In the genomic region with DNA sequence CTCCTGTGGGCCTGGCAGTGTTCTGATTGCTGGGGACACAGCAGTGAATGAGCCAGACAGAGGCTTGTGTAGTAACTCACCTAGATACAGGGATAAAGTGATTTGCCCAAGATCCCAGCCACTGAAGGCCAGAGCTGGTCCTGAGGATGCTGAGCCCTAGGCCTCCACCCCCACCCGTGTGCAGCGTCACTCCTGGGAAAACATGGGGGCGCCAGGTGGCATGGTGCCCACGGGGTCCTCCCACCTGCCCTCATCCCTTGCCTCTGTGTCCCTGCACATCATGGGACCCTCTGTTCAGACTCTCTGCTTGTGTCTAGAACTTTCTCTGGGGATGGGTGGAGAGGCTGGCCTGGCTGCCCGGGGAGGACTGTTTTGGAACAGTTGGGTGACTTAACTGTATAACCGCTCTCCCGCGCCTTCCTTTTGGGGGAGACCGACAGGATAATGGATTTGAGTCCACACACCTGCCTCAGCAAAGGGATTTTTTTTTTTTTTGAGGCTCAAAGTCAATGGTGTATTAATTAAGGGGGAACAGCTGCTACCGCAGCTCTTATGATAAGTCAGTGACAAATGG, we compare ENCODE assay signal across 19 cellular contexts. TPM values are rescaled to one million over a fixed set of nuclear protein-coding genes. Genes with fewer than 3 reads are reported as not detected.
DNase-seq lines count a peak whose midpoint lies in the region; ATAC-seq and TF ChIP-seq lines count a peak whose summit lies in the region.
"Had no signal": no experiment of that assay in that cellular context is flagged by ENCODE, and none has a peak within 500 bp of the region (broad histone marks: within the 10 kb centered on the region; RNA-seq: fewer than 3 reads in every experiment).

No MANE protein-coding gene starts in this region.

- H3K27me3 Mint-ChIP-seq in activated T-cell treated with anti-CD3 and anti-CD28 coated beads, Interleukin-2, amount 50 U/mL, for 24 hours: peaks cover 10% of the 10 kb centered on the region

- H3K27ac ChIP-seq in A673 (ENCODE audit: low read depth, low read length, poor library complexity, severe bottlenecking) (peak overlapping the region; percentile 97), HUES48 (ENCODE audit: low read depth, low read length) (peak overlapping the region; percentile 81), SK-N-MC (peak overlapping the region; percentile 100), osteoblast (ENCODE audit: low read depth, low read length) (no peak overlapping the region)
- H3K27ac ChIP-seq: KMS-11, suprapubic skin had no signal

- H3K9ac ChIP-seq in HUES48 (ENCODE audit: low read depth, low read length): no peak overlapping the region
- peak overlapping the region; percentile 68 for H3K9ac ChIP-seq in SK-N-MC (ENCODE audit: insufficient read length)
- H3K9ac ChIP-seq: KMS-11 had no signal

- H3K4me1 ChIP-seq in A673 (ENCODE audit: insufficient read depth, low read length, poor library complexity, severe bottlenecking) (peaks cover 53% of the 10 kb centered on the region), HUES48 (ENCODE audit: control insufficient read depth, insufficient read depth, low read length) (peaks cover 33% of the 10 kb centered on the region), osteoblast (ENCODE audit: insufficient read depth, low read length) (peaks cover 27% of the 10 kb centered on the region)

- H3K36me3 ChIP-seq in A673 (ENCODE audit: insufficient read depth, low read length, poor library complexity, severe bottlenecking) (peaks cover 14% of the 10 kb centered on the region), HUES48 (ENCODE audit: control insufficient read depth, insufficient read depth, low read length) (peaks cover 20% of the 10 kb centered on the region), SK-N-MC (ENCODE audit: insufficient read depth, low read length) (peaks cover 13% of the 10 kb centered on the region), osteoblast (ENCODE audit: insufficient read depth, low read length) (peaks cover 18% of the 10 kb centered on the region)
- H3K36me3 ChIP-seq: ovary had no signal

- H3K36me3 Mint-ChIP-seq in activated T-cell treated with anti-CD3 and anti-CD28 coated beads, Interleukin-2, amount 50 U/mL, for 24 hours (ENCODE audit: low read depth): peaks cover 24% of the 10 kb centered on the region
- H3K36me3 Mint-ChIP-seq: naive B cell had no signal

- POLR2A ChIA-PET in A673 (lab: Charles Lee; ENCODE audit: low non-redundant PET): no interaction called here

- CTCF ChIA-PET in A673 (lab: Charles Lee): interaction anchor here (0.6 kb wide), 1 partner anchor 21 kb away, joined by 8 read pairs; no protein-coding TSS in a partner anchor

- H3K4me1 Mint-ChIP-seq in activated T-cell treated with anti-CD3 and anti-CD28 coated beads, Interleukin-2, amount 50 U/mL, for 24 hours (ENCODE audit: low read depth): peaks cover 11% of the 10 kb centered on the region

- no peak overlapping the region for H3K4me3 Mint-ChIP-seq in activated T-cell treated with anti-CD3 and anti-CD28 coated beads, Interleukin-2, amount 50 U/mL, for 24 hours
- H3K4me3 Mint-ChIP-seq: CD4-positive, alpha-beta memory T cell; naive B cell; T-helper 17 cell had no signal

- ATAC-seq in HG03139 (IDR thresholded peaks at IDR 0.05; ENCODE audit: unreplicated experiment): no peak

- H3K9me3 ChIP-seq in A673 (ENCODE audit: low read depth, low read length, poor library complexity, severe bottlenecking) (no peaks in the 10 kb centered on the region), HUES48 (ENCODE audit: control insufficient read depth, insufficient read depth, low read length) (no peaks in the 10 kb centered on the region), SK-N-MC (ENCODE audit: low read depth, low read length) (no peaks in the 10 kb centered on the region), osteoblast (ENCODE audit: low read depth, low read length) (no peaks in the 10 kb centered on the region)
- H3K9me3 ChIP-seq: ovary, suprapubic skin had no signal

- TF ChIP-seq CTCF in A673 (conservative IDR thresholded peaks at IDR 0.05; ENCODE audit: low read depth, low read length) (no peak), osteoblast (IDR thresholded peaks at IDR 0.05; ENCODE audit: extremely low read depth, low read depth, low read length) (no peak)

- no peak overlapping the region for H3K27ac Mint-ChIP-seq in activated T-cell treated with anti-CD3 and anti-CD28 coated beads, Interleukin-2, amount 50 U/mL, for 24 hours
- H3K27ac Mint-ChIP-seq: T-helper 17 cell had no signal

- DNase-seq in A673 (ENCODE audit: low spot score) (no peak), SK-N-MC (ENCODE audit: low read depth, low spot score) (no peak), osteoblast (ENCODE audit: insufficient read length, low spot score, missing footprints) (peak; percentile 57), SK-N-DZ (ENCODE audit: low spot score) (no peak)
- no peak for DNase-seq in activated T-cell treated with anti-CD3 and anti-CD28 coated beads, Interleukin-2, amount 50 U/mL, for 24 hours
- DNase-seq: activated gamma-delta T cell, GF-D8 had no signal

- no peaks in the 10 kb centered on the region for H3K79me2 ChIP-seq in osteoblast (ENCODE audit: insufficient read depth, low read length)

- H3K27me3 ChIP-seq in A673 (replicated peaks; ENCODE audit: insufficient read depth, low read depth, low read length, poor library complexity) (no peaks in the 10 kb centered on the region), HUES48 (ENCODE audit: control insufficient read depth, insufficient read depth, low read length) (no peaks in the 10 kb centered on the region), osteoblast (ENCODE audit: insufficient read depth, low read length) (no peaks in the 10 kb centered on the region)
- H3K27me3 ChIP-seq: ovary, suprapubic skin had no signal

- no peaks in the 10 kb centered on the region for H3K9me3 Mint-ChIP-seq in activated T-cell treated with anti-CD3 and anti-CD28 coated beads, Interleukin-2, amount 50 U/mL, for 24 hours
- H3K9me3 Mint-ChIP-seq: GM23338 had no signal

- no peak overlapping the region for H3K4me3 ChIP-seq in A673 (ENCODE audit: low read depth, low read length, poor library complexity, severe bottlenecking)
- no peak overlapping the region for H3K4me3 ChIP-seq in HUES48 (ENCODE audit: low read depth, low read length)
- no peak overlapping the region for H3K4me3 ChIP-seq in SK-N-MC
- H3K4me3 ChIP-seq in osteoblast (ENCODE audit: insufficient read depth, low read length): no peak overlapping the region
- H3K4me3 ChIP-seq: GM23338, ovary, suprapubic skin had no signal

- H2AFZ ChIP-seq in osteoblast (ENCODE audit: low read length): no peak overlapping the region

- H3K4me2 ChIP-seq in osteoblast (ENCODE audit: insufficient read depth, low read length): no peak overlapping the region
- H3K4me2 ChIP-seq: KMS-11 had no signal

- BruUV-seq in A673 (replicated peaks; lab: Mats Ljungman, UMichigan): no TSS peak

- H4K20me1 ChIP-seq in osteoblast (ENCODE audit: insufficient read depth, low read length): peaks cover 5% of the 10 kb centered on the region

- intact Hi-C loops in A673 (cut with micrococcal nuclease; ENCODE audit: unreplicated experiment): no loop called here

RNA-seq across cellular contexts. Expression of a gene that starts 19.6 kb away (rescaled TPM):
- total RNA-seq in A673 (2021) (75.8 and 76.0 TPM in 2 replicates), osteoblast (47.4 and 49.2 TPM in 2 replicates)
- 48.5 and 52.3 TPM in 2 replicates for polyA plus RNA-seq in SK-N-DZ (2014; cell fraction: cytosol; rRNA removed)
- polyA plus RNA-seq in SK-N-DZ (2014; cell fraction: nucleus; rRNA removed): 107 and 111 TPM in 2 replicates

RNA-seq across cellular contexts. Expression of a gene that starts 22.6 kb away (rescaled TPM):
- not detected in 2 replicates for total RNA-seq in A673 (2021)
- under 0.01 and 0.29 TPM in 2 replicates for total RNA-seq in osteoblast
- not detected in 2 replicates for polyA plus RNA-seq in SK-N-DZ (2014; cell fraction: cytosol; rRNA removed)
- not detected in 2 replicates for polyA plus RNA-seq in SK-N-DZ (2014; cell fraction: nucleus; rRNA removed)
- total RNA-seq: CD4-positive, alpha-beta memory T cell; frontal cortex; T-helper 17 cell had no signal
- polyA plus RNA-seq: CD4-positive, alpha-beta memory T cell had no signal

RNA-seq across cellular contexts. Expression of a gene that starts 34.5 kb away (rescaled TPM):
- total RNA-seq in A673 (2021): not detected in 2 replicates
- not detected in 2 replicates for total RNA-seq in osteoblast
- polyA plus RNA-seq in SK-N-DZ (2014; cell fraction: cytosol; rRNA removed): not detected in 2 replicates
- not detected in 2 replicates for polyA plus RNA-seq in SK-N-DZ (2014; cell fraction: nucleus; rRNA removed)
- total RNA-seq: CD4-positive, alpha-beta memory T cell; epithelial cell of proximal tubule; frontal cortex; GM23338; ovary; sciatic nerve; suprapubic skin; T-helper 17 cell had no signal
- polyA plus RNA-seq: CD4-positive, alpha-beta memory T cell; GM23338; ovary had no signal

RNA-seq across cellular contexts. Expression of a gene that starts 57.8 kb away (rescaled TPM):
- 122 and 124 TPM in 2 replicates for total RNA-seq in A673 (2021)
- total RNA-seq in osteoblast: 15.2 and 20.0 TPM in 2 replicates
- polyA plus RNA-seq in SK-N-DZ (2014; cell fraction: cytosol; rRNA removed): 29.7 and 55.5 TPM in 2 replicates
- 49.0 and 53.5 TPM in 2 replicates for polyA plus RNA-seq in SK-N-DZ (2014; cell fraction: nucleus; rRNA removed)
